ENCODE assay signal across 1 cellular context in the genomic region with DNA sequence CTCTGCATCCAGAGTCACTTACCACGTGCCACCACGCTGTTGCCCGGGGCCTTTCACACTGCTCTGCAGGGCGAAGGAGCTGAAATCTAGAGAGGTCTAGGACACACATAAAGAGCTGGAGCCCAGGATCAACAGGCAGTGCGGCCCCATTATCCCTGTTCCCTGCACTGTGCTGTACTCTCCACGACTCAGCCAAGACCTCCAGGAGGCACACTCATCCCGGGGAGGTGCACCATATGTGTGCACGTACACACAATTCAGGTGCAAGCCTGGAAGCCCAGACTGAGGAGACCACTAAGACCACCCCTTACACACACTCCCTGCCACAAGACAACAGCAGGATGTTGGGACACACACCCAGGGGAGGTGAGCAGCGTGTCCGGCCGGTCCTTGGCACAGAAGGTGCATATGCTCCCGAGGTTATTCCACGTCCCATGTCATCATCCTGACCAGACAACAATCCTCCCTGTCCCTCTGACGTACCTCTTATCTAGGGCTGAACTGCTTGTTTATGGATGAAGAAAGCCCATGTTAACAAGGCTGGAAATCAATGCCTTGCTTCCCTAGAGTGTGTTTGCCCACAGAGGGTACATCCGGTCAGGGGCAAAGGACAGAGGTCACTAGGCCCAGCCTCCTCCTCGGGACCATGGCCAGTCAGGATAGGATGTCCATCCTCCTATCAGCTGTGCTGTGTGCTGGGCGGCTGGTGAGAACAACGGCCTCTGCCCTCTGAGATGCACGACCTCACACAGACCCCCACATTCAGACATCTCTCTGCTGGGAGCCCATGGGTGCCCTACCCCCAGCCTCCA.
A peak's percentile ranks its signal among the peaks of the same experiment; 100 is the strongest.
TF ChIP-seq lines count a peak whose summit lies in the region.

No MANE protein-coding gene starts in this region.

TF ChIP-seq in HepG2, 621 proteins besides CTCF, POLR2A, EP300 and RAD21 (continued from another document and continues in another):
- TF ChIP-seq, protein P1, sequence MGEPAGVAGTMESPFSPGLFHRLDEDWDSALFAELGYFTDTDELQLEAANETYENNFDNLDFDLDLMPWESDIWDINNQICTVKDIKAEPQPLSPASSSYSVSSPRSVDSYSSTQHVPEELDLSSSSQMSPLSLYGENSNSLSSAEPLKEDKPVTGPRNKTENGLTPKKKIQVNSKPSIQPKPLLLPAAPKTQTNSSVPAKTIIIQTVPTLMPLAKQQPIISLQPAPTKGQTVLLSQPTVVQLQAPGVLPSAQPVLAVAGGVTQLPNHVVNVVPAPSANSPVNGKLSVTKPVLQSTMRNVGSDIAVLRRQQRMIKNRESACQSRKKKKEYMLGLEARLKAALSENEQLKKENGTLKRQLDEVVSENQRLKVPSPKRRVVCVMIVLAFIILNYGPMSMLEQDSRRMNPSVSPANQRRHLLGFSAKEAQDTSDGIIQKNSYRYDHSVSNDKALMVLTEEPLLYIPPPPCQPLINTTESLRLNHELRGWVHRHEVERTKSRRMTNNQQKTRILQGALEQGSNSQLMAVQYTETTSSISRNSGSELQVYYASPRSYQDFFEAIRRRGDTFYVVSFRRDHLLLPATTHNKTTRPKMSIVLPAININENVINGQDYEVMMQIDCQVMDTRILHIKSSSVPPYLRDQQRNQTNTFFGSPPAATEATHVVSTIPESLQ (CRISPR knock-in tag; conservative IDR thresholded peaks at IDR 0.05), result no peak
- peak; percentile 76; the same call in 1 of the 2 replicates for TF ChIP-seq ZNF619 (CRISPR knock-in tag; IDR thresholded peaks at IDR 0.05)
- TF ChIP-seq, protein P2, sequence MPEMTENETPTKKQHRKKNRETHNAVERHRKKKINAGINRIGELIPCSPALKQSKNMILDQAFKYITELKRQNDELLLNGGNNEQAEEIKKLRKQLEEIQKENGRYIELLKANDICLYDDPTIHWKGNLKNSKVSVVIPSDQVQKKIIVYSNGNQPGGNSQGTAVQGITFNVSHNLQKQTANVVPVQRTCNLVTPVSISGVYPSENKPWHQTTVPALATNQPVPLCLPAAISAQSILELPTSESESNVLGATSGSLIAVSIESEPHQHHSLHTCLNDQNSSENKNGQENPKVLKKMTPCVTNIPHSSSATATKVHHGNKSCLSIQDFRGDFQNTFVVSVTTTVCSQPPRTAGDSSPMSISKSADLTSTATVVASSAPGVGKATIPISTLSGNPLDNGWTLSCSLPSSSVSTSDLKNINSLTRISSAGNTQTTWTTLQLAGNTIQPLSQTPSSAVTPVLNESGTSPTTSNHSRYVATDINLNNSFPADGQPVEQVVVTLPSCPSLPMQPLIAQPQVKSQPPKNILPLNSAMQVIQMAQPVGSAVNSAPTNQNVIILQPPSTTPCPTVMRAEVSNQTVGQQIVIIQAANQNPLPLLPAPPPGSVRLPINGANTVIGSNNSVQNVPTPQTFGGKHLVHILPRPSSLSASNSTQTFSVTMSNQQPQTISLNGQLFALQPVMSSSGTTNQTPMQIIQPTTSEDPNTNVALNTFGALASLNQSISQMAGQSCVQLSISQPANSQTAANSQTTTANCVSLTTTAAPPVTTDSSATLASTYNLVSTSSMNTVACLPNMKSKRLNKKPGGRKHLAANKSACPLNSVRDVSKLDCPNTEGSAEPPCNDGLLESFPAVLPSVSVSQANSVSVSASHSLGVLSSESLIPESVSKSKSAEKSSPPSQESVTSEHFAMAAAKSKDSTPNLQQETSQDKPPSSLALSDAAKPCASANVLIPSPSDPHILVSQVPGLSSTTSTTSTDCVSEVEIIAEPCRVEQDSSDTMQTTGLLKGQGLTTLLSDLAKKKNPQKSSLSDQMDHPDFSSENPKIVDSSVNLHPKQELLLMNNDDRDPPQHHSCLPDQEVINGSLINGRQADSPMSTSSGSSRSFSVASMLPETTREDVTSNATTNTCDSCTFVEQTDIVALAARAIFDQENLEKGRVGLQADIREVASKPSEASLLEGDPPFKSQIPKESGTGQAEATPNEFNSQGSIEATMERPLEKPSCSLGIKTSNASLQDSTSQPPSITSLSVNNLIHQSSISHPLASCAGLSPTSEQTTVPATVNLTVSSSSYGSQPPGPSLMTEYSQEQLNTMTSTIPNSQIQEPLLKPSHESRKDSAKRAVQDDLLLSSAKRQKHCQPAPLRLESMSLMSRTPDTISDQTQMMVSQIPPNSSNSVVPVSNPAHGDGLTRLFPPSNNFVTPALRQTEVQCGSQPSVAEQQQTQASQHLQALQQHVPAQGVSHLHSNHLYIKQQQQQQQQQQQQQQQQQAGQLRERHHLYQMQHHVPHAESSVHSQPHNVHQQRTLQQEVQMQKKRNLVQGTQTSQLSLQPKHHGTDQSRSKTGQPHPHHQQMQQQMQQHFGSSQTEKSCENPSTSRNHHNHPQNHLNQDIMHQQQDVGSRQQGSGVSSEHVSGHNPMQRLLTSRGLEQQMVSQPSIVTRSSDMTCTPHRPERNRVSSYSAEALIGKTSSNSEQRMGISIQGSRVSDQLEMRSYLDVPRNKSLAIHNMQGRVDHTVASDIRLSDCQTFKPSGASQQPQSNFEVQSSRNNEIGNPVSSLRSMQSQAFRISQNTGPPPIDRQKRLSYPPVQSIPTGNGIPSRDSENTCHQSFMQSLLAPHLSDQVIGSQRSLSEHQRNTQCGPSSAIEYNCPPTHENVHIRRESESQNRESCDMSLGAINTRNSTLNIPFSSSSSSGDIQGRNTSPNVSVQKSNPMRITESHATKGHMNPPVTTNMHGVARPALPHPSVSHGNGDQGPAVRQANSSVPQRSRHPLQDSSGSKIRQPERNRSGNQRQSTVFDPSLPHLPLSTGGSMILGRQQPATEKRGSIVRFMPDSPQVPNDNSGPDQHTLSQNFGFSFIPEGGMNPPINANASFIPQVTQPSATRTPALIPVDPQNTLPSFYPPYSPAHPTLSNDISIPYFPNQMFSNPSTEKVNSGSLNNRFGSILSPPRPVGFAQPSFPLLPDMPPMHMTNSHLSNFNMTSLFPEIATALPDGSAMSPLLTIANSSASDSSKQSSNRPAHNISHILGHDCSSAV (CRISPR knock-in tag; IDR thresholded peaks at IDR 0.05; ENCODE audit: borderline replicate concordance), result no peak
- TF ChIP-seq, protein P3, sequence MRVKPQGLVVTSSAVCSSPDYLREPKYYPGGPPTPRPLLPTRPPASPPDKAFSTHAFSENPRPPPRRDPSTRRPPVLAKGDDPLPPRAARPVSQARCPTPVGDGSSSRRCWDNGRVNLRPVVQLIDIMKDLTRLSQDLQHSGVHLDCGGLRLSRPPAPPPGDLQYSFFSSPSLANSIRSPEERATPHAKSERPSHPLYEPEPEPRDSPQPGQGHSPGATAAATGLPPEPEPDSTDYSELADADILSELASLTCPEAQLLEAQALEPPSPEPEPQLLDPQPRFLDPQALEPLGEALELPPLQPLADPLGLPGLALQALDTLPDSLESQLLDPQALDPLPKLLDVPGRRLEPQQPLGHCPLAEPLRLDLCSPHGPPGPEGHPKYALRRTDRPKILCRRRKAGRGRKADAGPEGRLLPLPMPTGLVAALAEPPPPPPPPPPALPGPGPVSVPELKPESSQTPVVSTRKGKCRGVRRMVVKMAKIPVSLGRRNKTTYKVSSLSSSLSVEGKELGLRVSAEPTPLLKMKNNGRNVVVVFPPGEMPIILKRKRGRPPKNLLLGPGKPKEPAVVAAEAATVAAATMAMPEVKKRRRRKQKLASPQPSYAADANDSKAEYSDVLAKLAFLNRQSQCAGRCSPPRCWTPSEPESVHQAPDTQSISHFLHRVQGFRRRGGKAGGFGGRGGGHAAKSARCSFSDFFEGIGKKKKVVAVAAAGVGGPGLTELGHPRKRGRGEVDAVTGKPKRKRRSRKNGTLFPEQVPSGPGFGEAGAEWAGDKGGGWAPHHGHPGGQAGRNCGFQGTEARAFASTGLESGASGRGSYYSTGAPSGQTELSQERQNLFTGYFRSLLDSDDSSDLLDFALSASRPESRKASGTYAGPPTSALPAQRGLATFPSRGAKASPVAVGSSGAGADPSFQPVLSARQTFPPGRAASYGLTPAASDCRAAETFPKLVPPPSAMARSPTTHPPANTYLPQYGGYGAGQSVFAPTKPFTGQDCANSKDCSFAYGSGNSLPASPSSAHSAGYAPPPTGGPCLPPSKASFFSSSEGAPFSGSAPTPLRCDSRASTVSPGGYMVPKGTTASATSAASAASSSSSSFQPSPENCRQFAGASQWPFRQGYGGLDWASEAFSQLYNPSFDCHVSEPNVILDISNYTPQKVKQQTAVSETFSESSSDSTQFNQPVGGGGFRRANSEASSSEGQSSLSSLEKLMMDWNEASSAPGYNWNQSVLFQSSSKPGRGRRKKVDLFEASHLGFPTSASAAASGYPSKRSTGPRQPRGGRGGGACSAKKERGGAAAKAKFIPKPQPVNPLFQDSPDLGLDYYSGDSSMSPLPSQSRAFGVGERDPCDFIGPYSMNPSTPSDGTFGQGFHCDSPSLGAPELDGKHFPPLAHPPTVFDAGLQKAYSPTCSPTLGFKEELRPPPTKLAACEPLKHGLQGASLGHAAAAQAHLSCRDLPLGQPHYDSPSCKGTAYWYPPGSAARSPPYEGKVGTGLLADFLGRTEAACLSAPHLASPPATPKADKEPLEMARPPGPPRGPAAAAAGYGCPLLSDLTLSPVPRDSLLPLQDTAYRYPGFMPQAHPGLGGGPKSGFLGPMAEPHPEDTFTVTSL (CRISPR knock-in tag; IDR thresholded peaks at IDR 0.05; ENCODE audit: borderline replicate concordance), result 0 out of 2 replicates have a peak, but pooled peaks have one; percentile 29
- 0 out of 2 replicates have a peak, but pooled peaks have one; percentile 59 for TF ChIP-seq MEIS1 (CRISPR knock-in tag; IDR thresholded peaks at IDR 0.05; ENCODE audit: borderline replicate concordance)
- TF ChIP-seq ZNF30 (CRISPR knock-in tag; IDR thresholded peaks at IDR 0.05), result no peak
- TF ChIP-seq, protein P4, sequence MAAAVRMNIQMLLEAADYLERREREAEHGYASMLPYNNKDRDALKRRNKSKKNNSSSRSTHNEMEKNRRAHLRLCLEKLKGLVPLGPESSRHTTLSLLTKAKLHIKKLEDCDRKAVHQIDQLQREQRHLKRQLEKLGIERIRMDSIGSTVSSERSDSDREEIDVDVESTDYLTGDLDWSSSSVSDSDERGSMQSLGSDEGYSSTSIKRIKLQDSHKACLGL (CRISPR knock-in tag; IDR thresholded peaks at IDR 0.05), result no peak
- TF ChIP-seq ZNF761 (CRISPR knock-in tag; conservative IDR thresholded peaks at IDR 0.05), result peak; percentile 52; the same call in 1 of the 2 replicates
- no peak for TF ChIP-seq ZNF329 (CRISPR knock-in tag; IDR thresholded peaks at IDR 0.05; ENCODE audit: low read depth)
- TF ChIP-seq CENPX (CRISPR knock-in tag; IDR thresholded peaks at IDR 0.05), result no peak
- TF ChIP-seq, protein P5, sequence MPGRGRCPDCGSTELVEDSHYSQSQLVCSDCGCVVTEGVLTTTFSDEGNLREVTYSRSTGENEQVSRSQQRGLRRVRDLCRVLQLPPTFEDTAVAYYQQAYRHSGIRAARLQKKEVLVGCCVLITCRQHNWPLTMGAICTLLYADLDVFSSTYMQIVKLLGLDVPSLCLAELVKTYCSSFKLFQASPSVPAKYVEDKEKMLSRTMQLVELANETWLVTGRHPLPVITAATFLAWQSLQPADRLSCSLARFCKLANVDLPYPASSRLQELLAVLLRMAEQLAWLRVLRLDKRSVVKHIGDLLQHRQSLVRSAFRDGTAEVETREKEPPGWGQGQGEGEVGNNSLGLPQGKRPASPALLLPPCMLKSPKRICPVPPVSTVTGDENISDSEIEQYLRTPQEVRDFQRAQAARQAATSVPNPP (CRISPR knock-in tag; IDR thresholded peaks at IDR 0.05), result no peak
- no peak for TF ChIP-seq BORCS8-MEF2B (CRISPR knock-in tag; IDR thresholded peaks at IDR 0.05)
- TF ChIP-seq MTA1 (CRISPR knock-in tag; IDR thresholded peaks at IDR 0.05; ENCODE audit: borderline replicate concordance), result peak; percentile 80; the same call in 1 of the 2 replicates
- TF ChIP-seq CREB1 (IDR thresholded peaks at IDR 0.05), result peak; percentile 64; the same call in 1 of the 2 replicates
- TF ChIP-seq CREB1 (CRISPR knock-in tag; IDR thresholded peaks at IDR 0.05), result no peak
- peak; percentile 54; the same call in 1 of the 2 replicates for TF ChIP-seq ZKSCAN5 (CRISPR knock-in tag; IDR thresholded peaks at IDR 0.05)
- TF ChIP-seq, protein P6, sequence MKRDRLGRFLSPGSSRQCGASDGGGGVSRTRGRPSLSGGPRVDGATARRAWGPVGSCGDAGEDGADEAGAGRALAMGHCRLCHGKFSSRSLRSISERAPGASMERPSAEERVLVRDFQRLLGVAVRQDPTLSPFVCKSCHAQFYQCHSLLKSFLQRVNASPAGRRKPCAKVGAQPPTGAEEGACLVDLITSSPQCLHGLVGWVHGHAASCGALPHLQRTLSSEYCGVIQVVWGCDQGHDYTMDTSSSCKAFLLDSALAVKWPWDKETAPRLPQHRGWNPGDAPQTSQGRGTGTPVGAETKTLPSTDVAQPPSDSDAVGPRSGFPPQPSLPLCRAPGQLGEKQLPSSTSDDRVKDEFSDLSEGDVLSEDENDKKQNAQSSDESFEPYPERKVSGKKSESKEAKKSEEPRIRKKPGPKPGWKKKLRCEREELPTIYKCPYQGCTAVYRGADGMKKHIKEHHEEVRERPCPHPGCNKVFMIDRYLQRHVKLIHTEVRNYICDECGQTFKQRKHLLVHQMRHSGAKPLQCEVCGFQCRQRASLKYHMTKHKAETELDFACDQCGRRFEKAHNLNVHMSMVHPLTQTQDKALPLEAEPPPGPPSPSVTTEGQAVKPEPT (CRISPR knock-in tag; IDR thresholded peaks at IDR 0.05; ENCODE audit: low read depth), result no peak; the same call in 1 of the 2 replicates
- TF ChIP-seq ZMYM4 (CRISPR knock-in tag; IDR thresholded peaks at IDR 0.05), result peak; percentile 86
- TF ChIP-seq NFATC3 (CRISPR knock-in tag; IDR thresholded peaks at IDR 0.05), result no peak
- no peak for TF ChIP-seq KLF6 (CRISPR knock-in tag; IDR thresholded peaks at IDR 0.05)
- TF ChIP-seq ZNF558 (CRISPR knock-in tag; IDR thresholded peaks at IDR 0.05; ENCODE audit: borderline replicate concordance), result no peak
- TF ChIP-seq HMG20B (CRISPR knock-in tag; conservative IDR thresholded peaks at IDR 0.05), result no peak; the same call in 1 of the 2 replicates
- TF ChIP-seq, protein P7, sequence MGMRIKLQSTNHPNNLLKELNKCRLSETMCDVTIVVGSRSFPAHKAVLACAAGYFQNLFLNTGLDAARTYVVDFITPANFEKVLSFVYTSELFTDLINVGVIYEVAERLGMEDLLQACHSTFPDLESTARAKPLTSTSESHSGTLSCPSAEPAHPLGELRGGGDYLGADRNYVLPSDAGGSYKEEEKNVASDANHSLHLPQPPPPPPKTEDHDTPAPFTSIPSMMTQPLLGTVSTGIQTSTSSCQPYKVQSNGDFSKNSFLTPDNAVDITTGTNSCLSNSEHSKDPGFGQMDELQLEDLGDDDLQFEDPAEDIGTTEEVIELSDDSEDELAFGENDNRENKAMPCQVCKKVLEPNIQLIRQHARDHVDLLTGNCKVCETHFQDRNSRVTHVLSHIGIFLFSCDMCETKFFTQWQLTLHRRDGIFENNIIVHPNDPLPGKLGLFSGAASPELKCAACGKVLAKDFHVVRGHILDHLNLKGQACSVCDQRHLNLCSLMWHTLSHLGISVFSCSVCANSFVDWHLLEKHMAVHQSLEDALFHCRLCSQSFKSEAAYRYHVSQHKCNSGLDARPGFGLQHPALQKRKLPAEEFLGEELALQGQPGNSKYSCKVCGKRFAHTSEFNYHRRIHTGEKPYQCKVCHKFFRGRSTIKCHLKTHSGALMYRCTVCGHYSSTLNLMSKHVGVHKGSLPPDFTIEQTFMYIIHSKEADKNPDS (CRISPR knock-in tag; IDR thresholded peaks at IDR 0.05), result no peak
- TF ChIP-seq KMT2B (CRISPR knock-in tag; IDR thresholded peaks at IDR 0.05), result no peak
- no peak for TF ChIP-seq RBM39 (IDR thresholded peaks at IDR 0.05; ENCODE audit: low read depth, low read length, poor library complexity, severe bottlenecking)
